In the genomic region with DNA sequence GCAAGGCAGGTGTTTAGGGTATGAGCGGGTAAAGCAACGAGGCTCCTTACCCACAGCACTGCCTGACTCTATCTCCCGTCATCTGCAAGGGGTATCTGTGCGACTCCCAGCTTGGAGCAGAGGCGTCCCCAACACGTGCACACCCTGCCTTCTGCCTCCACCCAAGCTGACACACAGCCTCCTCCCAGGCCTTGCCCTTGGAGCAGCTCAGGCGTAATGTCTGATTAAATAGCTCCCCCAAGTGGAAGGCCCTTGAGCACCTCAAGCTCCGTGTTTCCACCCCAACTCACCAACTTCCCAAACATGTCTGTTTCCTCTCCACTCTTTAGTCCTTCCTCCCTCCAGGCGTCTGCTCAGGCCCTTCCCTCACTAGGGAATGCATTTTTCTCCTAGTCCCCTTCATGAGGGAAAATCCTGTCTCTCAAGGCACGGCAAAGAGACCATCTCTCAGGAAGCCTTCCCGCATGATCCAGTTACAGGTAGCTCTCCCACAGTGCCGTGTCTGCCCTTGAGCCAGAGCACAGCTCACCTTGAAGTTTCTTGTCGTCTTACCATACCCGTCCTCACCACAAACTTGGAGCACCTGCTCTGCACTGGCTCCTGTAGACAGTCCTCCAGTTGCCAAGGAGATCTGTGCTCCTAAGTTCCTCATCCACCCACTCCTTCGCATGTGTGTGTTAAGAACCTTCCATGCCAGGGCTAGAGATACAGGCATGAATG, we compare ENCODE assay signal across 8 cellular contexts. TPM values are rescaled to one million over a fixed set of nuclear protein-coding genes. Genes with fewer than 3 reads are reported as not detected.
A peak's percentile ranks its signal among the peaks of the same experiment; 100 is the strongest.
DNase-seq lines count a peak whose midpoint lies in the region; ATAC-seq and TF ChIP-seq lines count a peak whose summit lies in the region.

No MANE protein-coding gene starts in this region.

- H3K36me3 Mint-ChIP-seq in activated CD4-positive, alpha-beta T cell treated with anti-CD3 and anti-CD28 coated beads for 36 hours (ENCODE audit: low read depth) = peaks cover 10% of the 10 kb centered on the region
- peaks cover 31% of the 10 kb centered on the region for H3K36me3 Mint-ChIP-seq in activated T-helper 17 cell treated with anti-CD3 and anti-CD28 coated beads, Interleukin-2, amount 50 U/mL, for 72 hours (ENCODE audit: low read depth)

- H3K27ac ChIP-seq in heart left ventricle = peak overlapping the region in 2 of 12 donors; percentile 31 to 55
- H3K27ac ChIP-seq in prostate gland = no peak overlapping the region

- H3K4me1 ChIP-seq in heart left ventricle (peaks cover 0 to 19% (median 8%) of the 10 kb centered on the region in 12 donors), prostate gland (replicated peaks) (no peaks in the 10 kb centered on the region)

- POLR2A ChIA-PET in activated CD4-positive, alpha-beta T cell treated with anti-CD3 and anti-CD28 coated beads for 36 hours (lab: Charles Lee) = no interaction called here

- intact Hi-C loops in activated CD4-positive, alpha-beta T cell treated with anti-CD3 and anti-CD28 coated beads for 36 hours (cut with DNase I, micrococcal nuclease) = no loop called here
- intact Hi-C loops in heart left ventricle (cut with DNase I) (loop anchor here in 7 of 10 donors (1.0 to 10.0 kb wide), 5 partner anchors 85 to 213 kb away; a partner anchor contains a TSS), prostate gland (cut with DNase I) (loop anchor here (2.0 to 10.0 kb wide), 2 partner anchors 87 to 203 kb away; no protein-coding TSS in a partner anchor)

- peak; percentile 66 for ATAC-seq in activated CD4-positive, alpha-beta T cell treated with anti-CD3 and anti-CD28 coated beads for 36 hours
- peak; percentile 47 for ATAC-seq in activated T-helper 17 cell treated with anti-CD3 and anti-CD28 coated beads, Interleukin-2, amount 50 U/mL, for 72 hours (replicated peaks)
- ATAC-seq in heart left ventricle = peak; percentile 75 to 98 (median 93)
- ATAC-seq in GM19328 (IDR thresholded peaks at IDR 0.05; ENCODE audit: unreplicated experiment) = no peak

- WGBS in heart left ventricle, 4 donors = 55 to 61% (median 58%) methylated on average over 15 of the region's 15 CpGs
- 52% methylated on average over 15 of the region's 15 CpGs for WGBS in prostate gland

- no peak for TF ChIP-seq POLR2A in heart left ventricle (IDR thresholded peaks at IDR 0.05)
- no peak for TF ChIP-seq POLR2A in prostate gland (IDR thresholded peaks at IDR 0.05)

- H3K4me3 Mint-ChIP-seq in activated CD4-positive, alpha-beta T cell treated with anti-CD3 and anti-CD28 coated beads for 36 hours = no peak overlapping the region
- no peak overlapping the region for H3K4me3 Mint-ChIP-seq in activated T-helper 17 cell treated with anti-CD3 and anti-CD28 coated beads, Interleukin-2, amount 50 U/mL, for 72 hours

- H3K27me3 ChIP-seq in MG63 (no peaks in the 10 kb centered on the region), heart left ventricle (no peaks in the 10 kb centered on the region), prostate gland (replicated peaks; ENCODE audit: insufficient read depth) (no peaks in the 10 kb centered on the region)

- no peak overlapping the region for H3K27ac Mint-ChIP-seq in activated CD4-positive, alpha-beta T cell treated with anti-CD3 and anti-CD28 coated beads for 36 hours
- H3K27ac Mint-ChIP-seq in activated T-helper 17 cell treated with anti-CD3 and anti-CD28 coated beads, Interleukin-2, amount 50 U/mL, for 72 hours = no peak overlapping the region

- H3K9me3 Mint-ChIP-seq in activated CD4-positive, alpha-beta T cell treated with anti-CD3 and anti-CD28 coated beads for 36 hours (ENCODE audit: low read depth) = no peaks in the 10 kb centered on the region
- no peaks in the 10 kb centered on the region for H3K9me3 Mint-ChIP-seq in activated T-helper 17 cell treated with anti-CD3 and anti-CD28 coated beads, Interleukin-2, amount 50 U/mL, for 72 hours

- DNase-seq in activated CD4-positive, alpha-beta T cell treated with anti-CD3 and anti-CD28 coated beads for 36 hours = peak; percentile 43
- DNase-seq in activated CD4-positive, alpha-beta T cell treated with anti-CD3 and anti-CD28 coated beads, Interleukin-2, amount 50 U/mL, for 1 hour = no peak
- DNase-seq in MG63 (peak; percentile 37), heart left ventricle (peak in 3 of 5 donors; percentile 43 to 75 (median 62)), prostate gland (ENCODE audit: low spot score) (peak; percentile 56), GF-D8 (lab: John Stamatoyannopoulos, UW) (no peak)

- H3K9me3 ChIP-seq in MG63 (no peaks in the 10 kb centered on the region), heart left ventricle (no peaks in the 10 kb centered on the region), prostate gland (no peaks in the 10 kb centered on the region)

- no peaks in the 10 kb centered on the region for H3K36me3 ChIP-seq in MG63
- peaks cover 0 to 42% (median 28%) of the 10 kb centered on the region in 9 donors for H3K36me3 ChIP-seq in heart left ventricle
- H3K36me3 ChIP-seq in prostate gland = peaks cover 2 to 11% of the 10 kb centered on the region in 2 donors

- H3K4me1 Mint-ChIP-seq in activated CD4-positive, alpha-beta T cell treated with anti-CD3 and anti-CD28 coated beads for 36 hours = no peaks in the 10 kb centered on the region
- no peaks in the 10 kb centered on the region for H3K4me1 Mint-ChIP-seq in activated T-helper 17 cell treated with anti-CD3 and anti-CD28 coated beads, Interleukin-2, amount 50 U/mL, for 72 hours

- H3K4me3 ChIP-seq in MG63 (no peak overlapping the region), heart left ventricle (no peak overlapping the region), prostate gland (no peak overlapping the region)

- TF ChIP-seq CTCF in heart left ventricle (IDR thresholded peaks at IDR 0.05) = peak; percentile 31 to 66 (median 57)
- TF ChIP-seq CTCF in prostate gland (IDR thresholded peaks at IDR 0.05) = peak in 3 of 4 experiments; percentile 35 to 66 (median 60)

- no peaks in the 10 kb centered on the region for H3K27me3 Mint-ChIP-seq in activated CD4-positive, alpha-beta T cell treated with anti-CD3 and anti-CD28 coated beads for 36 hours
- H3K27me3 Mint-ChIP-seq in activated T-helper 17 cell treated with anti-CD3 and anti-CD28 coated beads, Interleukin-2, amount 50 U/mL, for 72 hours = no peaks in the 10 kb centered on the region

- CTCF ChIA-PET in activated CD4-positive, alpha-beta T cell treated with anti-CD3 and anti-CD28 coated beads for 36 hours (lab: Charles Lee) = interaction anchor here (0.5 to 1.8 kb wide), 7 partner anchors 8 to 1150 kb away, joined by 3 to 4 read pairs (median 3); no protein-coding TSS in a partner anchor

RNA-seq across cellular contexts. Expression of a gene that starts 15.8 kb away (rescaled TPM):
- total RNA-seq in activated CD4-positive, alpha-beta T cell treated with anti-CD3 and anti-CD28 coated beads for 36 hours = 1 to 10 TPM; 6.6 to 8.2 TPM
- total RNA-seq in MG63 (2014; rRNA removed; shearing (Covaris generic); ENCODE audit: low replicate concordance) = 20.2 and 21.9 TPM in 2 replicates
- total RNA-seq in activated T-helper 17 cell treated with anti-CD3 and anti-CD28 coated beads, Interleukin-2, amount 50 U/mL, for 72 hours = 1 to 10 TPM; 1.5 to 3.1 TPM
- total RNA-seq in heart left ventricle (1 to 10 TPM in 5 of 9 donors, under 1 TPM in 4; 0.65 to 4.9 (median 1.1) TPM), prostate gland (10 to 100 TPM; 14.1 to 52.5 TPM)
- 1 to 10 TPM; 1.3 to 2.8 TPM for polyA plus RNA-seq in heart left ventricle

RNA-seq across cellular contexts. Expression of a gene that starts 48.8 kb away (rescaled TPM):
- not detected for total RNA-seq in activated CD4-positive, alpha-beta T cell treated with anti-CD3 and anti-CD28 coated beads for 36 hours
- total RNA-seq in MG63 (2014; rRNA removed; shearing (Covaris generic); ENCODE audit: low replicate concordance) = not detected in 2 replicates
- total RNA-seq in activated T-helper 17 cell treated with anti-CD3 and anti-CD28 coated beads, Interleukin-2, amount 50 U/mL, for 72 hours = not detected
- not detected for total RNA-seq in heart left ventricle
- polyA plus RNA-seq in heart left ventricle = not detected
- 1 to 10 TPM in 1 of 2 donors, not detected in 1; 1.8 TPM for total RNA-seq in prostate gland

Comparison
In these comparisons a context has a peak if more than half of its experiments do, and no peak if none do; other contexts are left out.
1. DNase-seq: peak in activated CD4-positive, alpha-beta T cell treated with anti-CD3 and anti-CD28 coated beads for 36 hours (single experiment), MG63 (single experiment), heart left ventricle (3 of 5) and prostate gland (single experiment); none in activated CD4-positive, alpha-beta T cell treated with anti-CD3 and anti-CD28 coated beads, Interleukin-2, amount 50 U/mL, for 1 hour (single experiment) and GF-D8 (single experiment).
2. intact Hi-C loops: an anchor here in heart left ventricle (1.0 to 10.0 kb wide) and prostate gland (2.0 to 10.0 kb wide); none called in activated CD4-positive, alpha-beta T cell treated with anti-CD3 and anti-CD28 coated beads for 36 hours.